26 cellular contexts compared by ENCODE assay signal in the genomic region with DNA sequence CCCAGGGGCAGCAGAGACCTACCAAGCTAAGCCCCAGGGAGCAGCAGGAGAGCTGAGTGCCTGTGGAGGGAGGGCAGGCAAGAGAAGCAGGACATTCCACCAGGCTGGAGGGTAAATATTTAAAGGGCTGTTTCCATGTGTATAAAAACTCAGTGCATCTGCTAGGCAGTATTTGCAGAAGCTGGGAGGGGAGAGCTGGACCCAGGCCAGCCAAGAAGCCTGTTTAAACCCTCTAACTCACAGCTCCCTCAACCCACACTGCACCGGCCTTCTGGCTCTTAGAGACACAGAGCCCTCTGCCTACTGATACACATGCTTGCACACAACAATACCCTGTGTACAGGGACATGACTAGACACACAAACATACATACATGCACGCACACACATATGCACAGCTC. TPM values are rescaled to one million over a fixed set of nuclear protein-coding genes. Genes with fewer than 3 reads are reported as not detected.
"Had no signal": no experiment of that assay in that cellular context is flagged by ENCODE, and none has a peak within 500 bp of the region (broad histone marks: within the 10 kb centered on the region; RNA-seq: fewer than 3 reads in every experiment).

No MANE protein-coding gene starts in this region.

- H3K4me3 ChIP-seq: esophagus muscularis mucosa, heart left ventricle, testis, transverse colon had no signal

- H3K36me3 Mint-ChIP-seq: activated naive CD8-positive, alpha-beta T cell; immature natural killer cell; naive thymus-derived CD8-positive, alpha-beta T cell had no signal

- H3K4me1 Mint-ChIP-seq: central memory CD8-positive, alpha-beta T cell; immature natural killer cell; naive thymus-derived CD8-positive, alpha-beta T cell; neural crest cell had no signal

- H3K9me3 ChIP-seq: esophagus muscularis mucosa, heart left ventricle, testis, transverse colon had no signal

- H3K27me3 ChIP-seq: foreskin keratinocyte, testis, transverse colon had no signal

- H3K4me1 ChIP-seq: esophagus muscularis mucosa, foreskin keratinocyte, heart left ventricle, testis, transverse colon had no signal

- H3K9me3 Mint-ChIP-seq: central memory CD8-positive, alpha-beta T cell; dendritic cell treated with granulocyte-macrophage colony-stimulating factor and Interleukin-4, amounts not matched to agents 40 ng/mL and 50 ng/mL, for 4 days; immature natural killer cell; naive thymus-derived CD8-positive, alpha-beta T cell; neural crest cell had no signal

- DNase-seq: activated CD4-positive, alpha-beta T cell treated with anti-CD3 and anti-CD28 coated beads for 48 hours; activated CD4-positive, alpha-beta T cell treated with anti-CD3 and anti-CD28 coated beads, Interleukin-2, amount 50 U/mL, for 48 hours; activated CD8-positive, alpha-beta memory T cell treated with anti-CD3 and anti-CD28 coated beads for 24 hours; activated effector memory CD4-positive, alpha-beta T cell treated with Interleukin-2 at 50 U/mL for 16 hours; activated naive CD4-positive, alpha-beta T cell treated with Interleukin-2 at 50 U/mL for 16 hours; foreskin keratinocyte; heart left ventricle; hypothalamus; immature natural killer cell; kidney; midbrain; naive thymus-derived CD8-positive, alpha-beta T cell; occipital lobe; stimulated activated CD4-positive, alpha-beta T cell treated with anti-CD3 and anti-CD28 coated beads, Interleukin-2, amount 100 ng/mL, for 48 hours; stimulated activated naive CD8-positive, alpha-beta T cell treated with anti-CD3 and anti-CD28 coated beads, Interleukin-15, Interleukin-2, amounts not matched to agents 100 U/mL and 50 U/mL, for 24 hours; T-helper 9 cell; testis; transverse colon; WERI-Rb-1 had no signal

- H3K27ac Mint-ChIP-seq: activated naive CD8-positive, alpha-beta T cell; dendritic cell treated with granulocyte-macrophage colony-stimulating factor and Interleukin-4, amounts not matched to agents 40 ng/mL and 50 ng/mL, for 4 days; immature natural killer cell; naive thymus-derived CD8-positive, alpha-beta T cell had no signal

- H3K4me3 Mint-ChIP-seq: activated naive CD8-positive, alpha-beta T cell; central memory CD8-positive, alpha-beta T cell; dendritic cell treated with granulocyte-macrophage colony-stimulating factor and Interleukin-4, amounts not matched to agents 40 ng/mL and 50 ng/mL, for 4 days; immature natural killer cell; naive thymus-derived CD8-positive, alpha-beta T cell; neural crest cell had no signal

- ATAC-seq: activated CD4-positive, CD25-positive, alpha-beta regulatory T cell treated with anti-CD3 and anti-CD28 coated beads, Interleukin-2, amount 50 U/mL, for 24 hours; heart left ventricle; naive thymus-derived CD8-positive, alpha-beta T cell; stimulated activated naive CD8-positive, alpha-beta T cell treated with anti-CD3 and anti-CD28 coated beads, Interleukin-15, Interleukin-2, amounts not matched to agents 100 U/mL and 50 U/mL, for 24 hours had no signal

- H3K36me3 ChIP-seq: esophagus muscularis mucosa, heart left ventricle, transverse colon, WERI-Rb-1 had no signal

- H3K27ac ChIP-seq: esophagus muscularis mucosa, foreskin keratinocyte, heart left ventricle, testis, transverse colon, WERI-Rb-1 had no signal

RNA-seq across cellular contexts. Expression of a gene that starts 22.4 kb away (rescaled TPM):
- total RNA-seq: bronchial epithelial cell, foreskin keratinocyte, transverse colon had no signal
